9 cellular contexts compared by ENCODE assay signal in the genomic region with DNA sequence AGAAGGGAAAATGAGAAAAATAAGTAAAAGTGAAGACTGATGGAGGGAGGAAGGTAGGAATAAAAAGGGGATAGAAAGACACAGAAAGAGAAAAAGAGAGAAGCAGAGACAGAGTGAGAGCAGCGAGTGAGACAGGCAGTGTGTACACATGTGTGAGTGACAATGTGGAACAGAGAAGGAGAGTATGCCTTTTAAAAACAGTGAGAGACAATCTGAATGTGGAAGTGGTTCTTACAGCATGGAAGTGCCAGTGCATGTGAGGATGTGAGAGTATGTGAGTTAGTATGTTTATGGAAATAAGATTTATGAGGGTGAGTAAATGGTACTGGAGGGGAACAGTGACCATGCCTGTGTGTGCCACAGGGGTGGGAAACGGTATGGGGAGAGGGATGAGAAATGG. TPM values are rescaled to one million over a fixed set of nuclear protein-coding genes. Genes with fewer than 3 reads are reported as not detected.
DNase-seq lines count a peak whose midpoint lies in the region; TF ChIP-seq lines count a peak whose summit lies in the region.
"Had no signal": no experiment of that assay in that cellular context is flagged by ENCODE, and none has a peak within 500 bp of the region (broad histone marks: within the 10 kb centered on the region; RNA-seq: fewer than 3 reads in every experiment).

No MANE protein-coding gene starts in this region.

- H3K36me3 Mint-ChIP-seq in CD8-positive, alpha-beta memory T cell: no peaks in the 10 kb centered on the region
- H3K36me3 Mint-ChIP-seq in activated CD4-positive, alpha-beta T cell treated with anti-CD3 and anti-CD28 coated beads, Interleukin-2, amount 10 ng/mL, durations not matched to agents 24 days and 14 days (ENCODE audit: low read depth): no peaks in the 10 kb centered on the region

- no peaks in the 10 kb centered on the region for H3K4me1 ChIP-seq in CD8-positive, alpha-beta memory T cell (ENCODE audit: insufficient read depth, low read length)

- CTCF ChIA-PET in CD8-positive, alpha-beta memory T cell (lab: Charles Lee): no interaction called here

- peak overlapping the region in 3 of 8 donors; percentile 21 to 78 (median 52) for H3K27ac Mint-ChIP-seq in CD8-positive, alpha-beta memory T cell
- no peak overlapping the region for H3K27ac Mint-ChIP-seq in activated CD4-positive, alpha-beta T cell treated with anti-CD3 and anti-CD28 coated beads, Interleukin-2, amount 10 ng/mL, durations not matched to agents 24 days and 14 days
- H3K27ac Mint-ChIP-seq: activated T-helper 17 cell treated with anti-CD3 and anti-CD28 coated beads, Interleukin-2, amount 50 U/mL, for 72 hours had no signal

- intact Hi-C loops in dorsolateral prefrontal cortex (cut with DNase I): loop anchor here in 1 of 2 donors (5.0 kb wide), 1 partner anchor 94 kb away; no protein-coding TSS in a partner anchor
- intact Hi-C loops in activated CD4-positive, alpha-beta T cell treated with anti-CD3 and anti-CD28 coated beads, Interleukin-2, amount 10 ng/mL, durations not matched to agents 24 days and 14 days (cut with micrococcal nuclease): loop anchor here (10.0 kb wide), 1 partner anchor 1196 kb away; a partner anchor contains a TSS

- H3K4me1 Mint-ChIP-seq in CD8-positive, alpha-beta memory T cell: peaks cover 5 to 18% (median 15%) of the 10 kb centered on the region in 3 donors
- peaks cover 5% of the 10 kb centered on the region for H3K4me1 Mint-ChIP-seq in activated CD4-positive, alpha-beta T cell treated with anti-CD3 and anti-CD28 coated beads, Interleukin-2, amount 10 ng/mL, durations not matched to agents 24 days and 14 days

- no peak overlapping the region for H3K27ac ChIP-seq in CD8-positive, alpha-beta memory T cell (ENCODE audit: low read depth, low read length)
- peak overlapping the region in 58 of 59 donors; percentile 34 to 100 (median 99) for H3K27ac ChIP-seq in dorsolateral prefrontal cortex

- peak overlapping the region in 6 of 7 donors; percentile 9 to 83 (median 74) for H3K4me3 Mint-ChIP-seq in CD8-positive, alpha-beta memory T cell
- no peak overlapping the region for H3K4me3 Mint-ChIP-seq in activated CD4-positive, alpha-beta T cell treated with anti-CD3 and anti-CD28 coated beads, Interleukin-2, amount 10 ng/mL, durations not matched to agents 24 days and 14 days
- H3K4me3 Mint-ChIP-seq: activated T-helper 17 cell treated with anti-CD3 and anti-CD28 coated beads, Interleukin-2, amount 50 U/mL, for 72 hours had no signal

- no peak overlapping the region for H3K4me3 ChIP-seq in CD8-positive, alpha-beta memory T cell (ENCODE audit: low read length)
- peak overlapping the region; percentile 53 to 93 (median 80) for H3K4me3 ChIP-seq in dorsolateral prefrontal cortex

- H3K9me3 Mint-ChIP-seq in CD8-positive, alpha-beta memory T cell: peaks cover 0 to 7% (median 6%) of the 10 kb centered on the region in 5 donors
- no peaks in the 10 kb centered on the region for H3K9me3 Mint-ChIP-seq in activated CD4-positive, alpha-beta T cell treated with anti-CD3 and anti-CD28 coated beads, Interleukin-2, amount 10 ng/mL, durations not matched to agents 24 days and 14 days
- H3K9me3 Mint-ChIP-seq: activated T-helper 17 cell treated with anti-CD3 and anti-CD28 coated beads, Interleukin-2, amount 50 U/mL, for 72 hours had no signal

- no peak for DNase-seq in CD8-positive, alpha-beta memory T cell
- DNase-seq in NCI-H146 (lab: John Stamatoyannopoulos, UW) (peak; percentile 47), dorsolateral prefrontal cortex (no peak), pons (ENCODE audit: low spot score) (peak; percentile 69), DMS153 (lab: John Stamatoyannopoulos, UW) (no peak), middle frontal gyrus (ENCODE audit: extremely low spot score, low spot score) (no peak)
- DNase-seq in activated CD4-positive, alpha-beta T cell treated with anti-CD3 and anti-CD28 coated beads, Interleukin-2, amount 10 ng/mL, durations not matched to agents 24 days and 14 days: no peak
- no peak for DNase-seq in activated CD8-positive, alpha-beta memory T cell treated with anti-CD3 and anti-CD28 coated beads, Interleukin-2, amount 50 U/mL, for 48 hours

- H3K9me3 ChIP-seq in CD8-positive, alpha-beta memory T cell (ENCODE audit: low read length): no peaks in the 10 kb centered on the region

- no peaks in the 10 kb centered on the region for H3K36me3 ChIP-seq in CD8-positive, alpha-beta memory T cell (ENCODE audit: insufficient read depth, low read length)

- H3K27me3 Mint-ChIP-seq in CD8-positive, alpha-beta memory T cell: peaks cover 6 to 10% of the 10 kb centered on the region in 2 donors
- peaks cover 35% of the 10 kb centered on the region for H3K27me3 Mint-ChIP-seq in activated CD4-positive, alpha-beta T cell treated with anti-CD3 and anti-CD28 coated beads, Interleukin-2, amount 10 ng/mL, durations not matched to agents 24 days and 14 days

- POLR2A ChIA-PET in CD8-positive, alpha-beta memory T cell (lab: Charles Lee): no interaction called here

- peak in 1 of 56 donors; percentile 3 for TF ChIP-seq CTCF in dorsolateral prefrontal cortex (IDR thresholded peaks at IDR 0.05 in 54 of 56, conservative IDR thresholded peaks at IDR 0.05 in 2 of 56; ENCODE audit: low read depth in 1 of 56, partially characterized antibody in 56 of 56)

- no peaks in the 10 kb centered on the region for H3K27me3 ChIP-seq in CD8-positive, alpha-beta memory T cell (ENCODE audit: insufficient read depth, low read length, poor library complexity, severe bottlenecking)
- H3K27me3 ChIP-seq in dorsolateral prefrontal cortex: no peaks in the 10 kb centered on the region

RNA-seq across cellular contexts. Expression of a gene that starts 1.2 kb away (rescaled TPM):
- not detected for total RNA-seq in CD8-positive, alpha-beta memory T cell
- not detected for polyA plus RNA-seq in CD8-positive, alpha-beta memory T cell
- 100 to 1,000 TPM in 107 of 120 experiments, 10 to 100 TPM in 13; 38.5 to 260 (median 150) TPM for total RNA-seq in dorsolateral prefrontal cortex
- total RNA-seq in activated CD4-positive, alpha-beta T cell treated with anti-CD3 and anti-CD28 coated beads, Interleukin-2, amount 10 ng/mL, durations not matched to agents 24 days and 14 days: not detected in 2 replicates
- total RNA-seq: activated T-helper 17 cell treated with anti-CD3 and anti-CD28 coated beads, Interleukin-2, amount 50 U/mL, for 72 hours had no signal

Comparison
In these comparisons a context has a peak if more than half of its experiments do, and no peak if none do; other contexts are left out.
1. DNase-seq: peak in NCI-H146 (single experiment) and pons (single experiment); none in CD8-positive, alpha-beta memory T cell (0 of 5), dorsolateral prefrontal cortex (0 of 10), activated CD4-positive, alpha-beta T cell treated with anti-CD3 and anti-CD28 coated beads, Interleukin-2, amount 10 ng/mL, durations not matched to agents 24 days and 14 days (single experiment), DMS153 (single experiment), activated CD8-positive, alpha-beta memory T cell treated with anti-CD3 and anti-CD28 coated beads, Interleukin-2, amount 50 U/mL, for 48 hours (single experiment) and middle frontal gyrus (single experiment).
2. RNA of a gene that starts 1.2 kb away (total RNA-seq): 38.5 to 260 TPM in dorsolateral prefrontal cortex; not detected in CD8-positive, alpha-beta memory T cell and not detected in activated CD4-positive, alpha-beta T cell treated with anti-CD3 and anti-CD28 coated beads, Interleukin-2, amount 10 ng/mL, durations not matched to agents 24 days and 14 days; every median in the first group is over 10 times any median in the second.